Comparison of ENCODE assay signal across 8 cellular contexts in genomic region chr15:60005352-60006202, GRCh38. TPM values are rescaled to one million over a fixed set of nuclear protein-coding genes. Genes with fewer than 3 reads are reported as not detected.
A peak's percentile ranks its signal among the peaks of the same experiment; 100 is the strongest.
DNase-seq lines count a peak whose midpoint lies in the region; ATAC-seq, FAIRE-seq and TF ChIP-seq lines count a peak whose summit lies in the region.

No MANE protein-coding gene starts in this region.

- in situ Hi-C loops in K562 (cut with MboI) (no loop called here), ACHN (cut with HindIII; ENCODE audit: low pct_ligation_motif_present, low pct_unique_long_range_greater_than_20kb, low sequenced_read_pairs) (no loop called here)

- BruUV-seq in K562 (replicated peaks; lab: Mats Ljungman, UMichigan) = no TSS peak

- H3K9me1 ChIP-seq in K562 (ENCODE audit: control insufficient read depth, insufficient read depth, low read length) = no peaks in the 10 kb centered on the region

- peaks cover 0 to 12% of the 10 kb centered on the region in 2 experiments; a peak in 2 of 5 replicates for H3K4me1 ChIP-seq in K562 (replicated peaks in 1 of 2; ENCODE audit: control insufficient read depth in 2 of 2, insufficient read depth in 2 of 2, low read length in 2 of 2)
- H3K4me1 ChIP-seq in mucosa of descending colon (ENCODE audit: low read depth) = peaks cover 22% of the 10 kb centered on the region

- peak overlapping the region; percentile 51; the same call in 1 of the 2 replicates for H2AFZ ChIP-seq in K562 (ENCODE audit: low read depth, low read length)

- peaks cover 53% of the 10 kb centered on the region for H3K4me1 Mint-ChIP-seq in CD4-positive, alpha-beta T cell (ENCODE audit: low read depth)

- H3K9ac ChIP-seq in K562 (ENCODE audit: insufficient read depth in 1 of 2, low read depth in 2 of 2, low read length in 2 of 2) = no peak overlapping the region

- POLR2A ChIA-PET in CD4-positive, alpha-beta T cell (lab: Charles Lee) = interaction anchor here (1.1 to 2.5 kb wide), 7 partner anchors 8 to 316 kb away, joined by 3 to 13 read pairs (median 6); partner anchors contain the start of gene BNIP2
- POLR2A ChIA-PET in K562 (lab: Yijun Ruan, JAX) = no interaction called here

- H3K4me3 Mint-ChIP-seq in CD4-positive, alpha-beta T cell = peak overlapping the region; percentile 91

- H3K27me3 Mint-ChIP-seq in CD4-positive, alpha-beta T cell = peaks cover 98% of the 10 kb centered on the region

- intact Hi-C loops in CD4-positive, alpha-beta T cell (cut with DNase I, micrococcal nuclease) = loop anchor here in 1 of 2 experiments (5.0 kb wide), 2 partner anchors 122 to 253 kb away; no protein-coding TSS in a partner anchor
- intact Hi-C loops in K562 (cut with micrococcal nuclease) (no loop called here), mucosa of descending colon (cut with DNase I, micrococcal nuclease) (no loop called here), head of caudate nucleus (cut with DNase I) (no loop called here)

- no peaks in the 10 kb centered on the region for H3K36me3 ChIP-seq in K562 (ENCODE audit: control insufficient read depth, insufficient read depth, low read length)
- H3K36me3 ChIP-seq in mucosa of descending colon (ENCODE audit: low read depth) = no peaks in the 10 kb centered on the region

- peak in 2 of 10 experiments; percentile 8 for DNase-seq in CD4-positive, alpha-beta T cell
- DNase-seq in K562 (ENCODE audit: extremely low read depth in 1 of 4, low spot score in 3 of 4) (no peak), mucosa of descending colon (no peak), ACHN (no peak), head of caudate nucleus (no peak), SW480 (ENCODE audit: low spot score) (no peak)

- WGBS in K562 (ENCODE audit: insufficient coverage, low coverage, missing lambda C conversion rate) = 40% methylated on average over 61 of the region's 77 CpGs

- H3K36me3 Mint-ChIP-seq in CD4-positive, alpha-beta T cell (ENCODE audit: low read depth) = peaks cover 16% of the 10 kb centered on the region

- TF ChIP-seq POLR2A in K562 (conservative IDR thresholded peaks at IDR 0.05) = no peak

- TF ChIP-seq EP300 in K562 (IDR thresholded peaks at IDR 0.05; ENCODE audit: low read length) = no peak

- FAIRE-seq in K562 (lab: Jason Lieb, UNC) = no peak

- ATAC-seq in CD4-positive, alpha-beta T cell (ENCODE audit: poor library complexity) = no peak
- peak; percentile 16 for ATAC-seq in HG03175 (IDR thresholded peaks at IDR 0.05; ENCODE audit: unreplicated experiment)
- no peak; the same call in 2 of the 3 replicates for ATAC-seq in K562
- ATAC-seq in mucosa of descending colon = peak; percentile 33
- ATAC-seq in GM19023 (IDR thresholded peaks at IDR 0.05; ENCODE audit: unreplicated experiment) = no peak

- no peaks in the 10 kb centered on the region for H4K20me1 ChIP-seq in K562 (replicated peaks; ENCODE audit: control insufficient read depth, insufficient read depth, low read length)

- H3K9me3 Mint-ChIP-seq in CD4-positive, alpha-beta T cell = peaks cover 4% of the 10 kb centered on the region

- H3K27me3 ChIP-seq in CD4-positive, alpha-beta T cell (ENCODE audit: control insufficient read depth, insufficient read depth, low read length) = peaks cover 100% of the 10 kb centered on the region
- peaks cover 11 to 32% of the 10 kb centered on the region in 2 experiments; a peak in 4 of 5 replicates for H3K27me3 ChIP-seq in K562 (ENCODE audit: control insufficient read depth in 2 of 2, insufficient read depth in 2 of 2, low read length in 2 of 2)

- CTCF ChIA-PET in CD4-positive, alpha-beta T cell (lab: Charles Lee) = no interaction called here
- CTCF ChIA-PET in K562 (lab: Yijun Ruan, JAX; ENCODE audit: low intra/inter-chr PET ratio) = no interaction called here

- no peaks in the 10 kb centered on the region for H3K79me2 ChIP-seq in K562 (ENCODE audit: control insufficient read depth, insufficient read depth, low read length)

- H3K9me3 ChIP-seq in CD4-positive, alpha-beta T cell (ENCODE audit: control insufficient read depth, low read length) = peaks cover 11% of the 10 kb centered on the region
- H3K9me3 ChIP-seq in K562 (replicated peaks; ENCODE audit: control insufficient read depth, insufficient read depth, low read depth, low read length) = no peaks in the 10 kb centered on the region
- H3K9me3 ChIP-seq in mucosa of descending colon = no peaks in the 10 kb centered on the region

- H3K4me3 ChIP-seq in K562 (no peak overlapping the region), mucosa of descending colon (no peak overlapping the region)

- no peak overlapping the region for H3K27ac ChIP-seq in CD4-positive, alpha-beta T cell (ENCODE audit: low read depth, low read length)
- no peak overlapping the region for H3K27ac ChIP-seq in K562 (ENCODE audit: extremely low read depth, low read depth, low read length)

- TF ChIP-seq CTCF in CD4-positive, alpha-beta T cell (IDR thresholded peaks at IDR 0.05) = no peak
- no peak for TF ChIP-seq CTCF in K562 (IDR thresholded peaks at IDR 0.05 in 2 of 3, conservative IDR thresholded peaks at IDR 0.05 in 1 of 3; ENCODE audit: insufficient read depth in 2 of 3, low read depth in 1 of 3, low read length in 3 of 3)
- no peak for TF ChIP-seq CTCF in mucosa of descending colon (IDR thresholded peaks at IDR 0.05)

- no peak overlapping the region for H3K4me2 ChIP-seq in K562 (ENCODE audit: insufficient read depth, low read length)

- H3K27ac Mint-ChIP-seq in CD4-positive, alpha-beta T cell = peak overlapping the region; percentile 81

- TF ChIP-seq RAD21 in K562 (CRISPR knock-in tag; conservative IDR thresholded peaks at IDR 0.05 in 1 of 2, IDR thresholded peaks at IDR 0.05 in 1 of 2) = no peak

TF ChIP-seq in K562, 482 proteins besides CTCF, POLR2A, EP300 and RAD21:
- peak; percentile 46; the same call in 1 of the 2 replicates for TF ChIP-seq OTX1 (CRISPR knock-in tag; IDR thresholded peaks at IDR 0.05)
- peak; percentile 47; the same call in 1 of the 2 replicates for TF ChIP-seq ZBTB9 (CRISPR knock-in tag; IDR thresholded peaks at IDR 0.05)
- no peak for TF ChIP-seq BCLAF1 (IDR thresholded peaks at IDR 0.05; ENCODE audit: borderline replicate concordance in 1 of 2, control insufficient read depth in 1 of 2, low read depth in 2 of 2, low read length in 1 of 2)
TF ChIP-seq in K562: peak in this region for 2.

RNA-seq across cellular contexts. Expression of gene FOXB1, which starts 1.5 kb away (rescaled TPM):
- total RNA-seq in CD4-positive, alpha-beta T cell = under 1 TPM; 0.14 to 0.19 TPM
- not detected in 2 replicates for total RNA-seq in K562 (2011; cell fraction: chromatin; rRNA removed; ENCODE audit: low replicate concordance)
- not detected in 2 replicates for total RNA-seq in K562 (2011; cell fraction: nucleolus; rRNA removed)
- not detected in 2 replicates for total RNA-seq in K562 (2011; cell fraction: nucleoplasm; rRNA removed)
- total RNA-seq in K562 (2014; rRNA removed) (not detected in 2 replicates), K562 (2014; rRNA removed; fragmentation: Illumina TruSeq; extraction: Trizol) (not detected in 2 replicates), K562 (2015; rRNA removed; fragmentation: Illumina TruSeq; extraction: Trizol) (not detected in 2 replicates), K562 (2021) (not detected in 2 replicates), mucosa of descending colon (not detected)
- polyA plus RNA-seq in K562 (2011; rRNA removed) (not detected in 2 replicates), K562 (2014; fragmentation: Illumina TruSeq; extraction: Trizol) (not detected in 2 replicates), K562 (2014; fragmentation: Nextera tagmentation; extraction: Ambion mirVana) (not detected), K562 (2014; rRNA removed) (not detected in 2 replicates)
- polyA plus RNA-seq in K562 (2011; cell fraction: cytosol; rRNA removed) = not detected in 2 replicates
- polyA plus RNA-seq in K562 (2011; cell fraction: nucleus; rRNA removed) = not detected in 2 replicates
- not detected in 2 replicates for polyA plus RNA-seq in K562 (2012)
- not detected in 2 replicates for polyA minus RNA-seq in K562 (2011; rRNA and poly(A)+ RNA removed)
- polyA minus RNA-seq in K562 (2011; cell fraction: cytosol; rRNA and poly(A)+ RNA removed) = not detected in 2 replicates
- polyA minus RNA-seq in K562 (2011; cell fraction: nucleus; rRNA and poly(A)+ RNA removed) = not detected in 2 replicates

Comparison
In these comparisons a context has a peak if more than half of its experiments do, and no peak if none do; other contexts are left out.
1. ATAC-seq: peak in HG03175 (single experiment) and mucosa of descending colon (single experiment); none in CD4-positive, alpha-beta T cell (single experiment), K562 (single experiment) and GM19023 (single experiment).